ENCODE assay signal across 14 cellular contexts in the genomic region with DNA sequence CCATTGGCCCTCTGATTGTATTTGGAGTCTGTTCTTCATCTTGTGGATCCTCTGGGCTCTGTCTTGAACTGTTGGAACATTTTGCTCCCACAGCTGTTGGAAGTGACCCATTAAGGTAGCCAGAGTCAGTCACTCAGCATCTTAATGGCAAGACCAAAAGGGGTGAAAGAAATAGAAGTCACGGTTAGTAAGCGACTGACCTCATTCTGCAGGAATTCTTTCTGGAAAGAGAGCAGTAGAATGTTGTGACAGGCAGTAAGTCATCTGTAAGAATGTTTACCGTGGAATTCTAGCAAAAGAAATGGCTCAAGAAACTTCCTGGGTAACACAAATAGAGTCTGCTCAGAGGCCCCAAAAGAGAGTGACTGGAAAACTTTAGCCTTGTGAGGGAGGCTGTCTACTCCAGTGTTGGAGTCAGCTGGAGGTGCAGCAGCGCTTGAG. TPM values are rescaled to one million over a fixed set of nuclear protein-coding genes. Genes with fewer than 3 reads are reported as not detected.
DNase-seq lines count a peak whose midpoint lies in the region; ATAC-seq and TF ChIP-seq lines count a peak whose summit lies in the region.
"Had no signal": no experiment of that assay in that cellular context is flagged by ENCODE, and none has a peak within 500 bp of the region (broad histone marks: within the 10 kb centered on the region; RNA-seq: fewer than 3 reads in every experiment).

No MANE protein-coding gene starts in this region.

- DNase-seq in ACHN (peak; percentile 84), LHCN-M2 (ENCODE audit: low read depth) (peak; percentile 88), epithelial cell of esophagus (ENCODE audit: low read depth) (peak; percentile 88)
- DNase-seq in stimulated activated CD4-positive, alpha-beta T cell treated with anti-CD3 and anti-CD28 coated beads, Interleukin-15, amount 100 ng/mL, for 24 hours = no peak
- DNase-seq in T-helper 2 cell treated with Interferon-gamma antibody and Interleukin-4, amounts not matched to agents 5 μg/mL and 100 μg/mL, for 36 hours (ENCODE audit: low spot score) = no peak
- no peak for DNase-seq in activated CD4-positive, CD25-positive, alpha-beta regulatory T cell treated with anti-CD3 and anti-CD28 coated beads, Interleukin-2, amount 50 U/mL, for 72 hours
- DNase-seq: activated T-cell treated with anti-CD3 and anti-CD28 coated beads, Interleukin-2, amount 50 U/mL, for 4 hours; CD4-positive, CD25-positive, alpha-beta regulatory T cell; dorsolateral prefrontal cortex; stimulated activated CD4-positive, alpha-beta T cell treated with anti-CD3 and anti-CD28 coated beads, Interleukin-2, amount 100 ng/mL, for 48 hours; T-helper 2 cell had no signal

- no peak for TF ChIP-seq CTCF in epithelial cell of esophagus (IDR thresholded peaks at IDR 0.05; ENCODE audit: insufficient read depth, low read depth, low read length, missing control alignments)

- H3K36me3 Mint-ChIP-seq in T-helper 2 cell treated with Interferon-gamma antibody and Interleukin-4, amounts not matched to agents 5 μg/mL and 100 μg/mL, for 36 hours (ENCODE audit: low read depth) = peaks cover 2% of the 10 kb centered on the region
- H3K36me3 Mint-ChIP-seq: CD4-positive, CD25-positive, alpha-beta regulatory T cell; memory B cell had no signal

- H3K4me1 Mint-ChIP-seq in T-helper 2 cell treated with Interferon-gamma antibody and Interleukin-4, amounts not matched to agents 5 μg/mL and 100 μg/mL, for 36 hours (ENCODE audit: low read depth) = peaks cover 16% of the 10 kb centered on the region
- H3K4me1 Mint-ChIP-seq: memory B cell had no signal

- H3K9me3 Mint-ChIP-seq in T-helper 2 cell treated with Interferon-gamma antibody and Interleukin-4, amounts not matched to agents 5 μg/mL and 100 μg/mL, for 36 hours = peaks cover under 1% of the 10 kb centered on the region
- H3K9me3 Mint-ChIP-seq: activated T-cell treated with anti-CD3 and anti-CD28 coated beads, Interleukin-2, amount 50 U/mL, for 4 hours had no signal

- no peak for ATAC-seq in GM19023 (IDR thresholded peaks at IDR 0.05; ENCODE audit: unreplicated experiment)
- ATAC-seq: activated T-cell treated with anti-CD3 and anti-CD28 coated beads, Interleukin-2, amount 50 U/mL, for 4 hours had no signal

- in situ Hi-C loops in ACHN (cut with HindIII; ENCODE audit: low pct_ligation_motif_present, low pct_unique_long_range_greater_than_20kb, low sequenced_read_pairs) = no loop called here

- H3K36me3 ChIP-seq in muscle layer of duodenum (ENCODE audit: control insufficient read depth in 1 of 2, insufficient read depth in 2 of 2, low read length in 2 of 2) = no peaks in the 10 kb centered on the region

- peaks cover 16% of the 10 kb centered on the region for H3K27me3 Mint-ChIP-seq in T-helper 2 cell treated with Interferon-gamma antibody and Interleukin-4, amounts not matched to agents 5 μg/mL and 100 μg/mL, for 36 hours (ENCODE audit: low read depth)

- H3K27me3 ChIP-seq in muscle layer of duodenum (ENCODE audit: low read depth, low read length) = no peaks in the 10 kb centered on the region
- H3K27me3 ChIP-seq: dorsolateral prefrontal cortex had no signal

- H3K27ac Mint-ChIP-seq in T-helper 2 cell treated with Interferon-gamma antibody and Interleukin-4, amounts not matched to agents 5 μg/mL and 100 μg/mL, for 36 hours = no peak overlapping the region
- H3K27ac Mint-ChIP-seq: CD4-positive, CD25-positive, alpha-beta regulatory T cell; memory B cell had no signal

- H3K9me3 ChIP-seq in muscle layer of duodenum (ENCODE audit: control insufficient read depth in 1 of 2, low read length in 2 of 2) = no peaks in the 10 kb centered on the region

- no peaks in the 10 kb centered on the region for H3K4me1 ChIP-seq in muscle layer of duodenum (ENCODE audit: control insufficient read depth in 1 of 2, insufficient read depth in 2 of 2, low read length in 2 of 2)

- no peak overlapping the region for H3K4me3 Mint-ChIP-seq in T-helper 2 cell treated with Interferon-gamma antibody and Interleukin-4, amounts not matched to agents 5 μg/mL and 100 μg/mL, for 36 hours
- H3K4me3 Mint-ChIP-seq: activated T-cell treated with anti-CD3 and anti-CD28 coated beads, Interleukin-2, amount 50 U/mL, for 4 hours; CD4-positive, CD25-positive, alpha-beta regulatory T cell; memory B cell had no signal

- H3K4me3 ChIP-seq in epithelial cell of esophagus (ENCODE audit: low read length) (no peak overlapping the region), muscle layer of duodenum (ENCODE audit: low read depth in 1 of 2, low read length in 2 of 2) (no peak overlapping the region)
- H3K4me3 ChIP-seq: dorsolateral prefrontal cortex had no signal

- H3K27ac ChIP-seq in muscle layer of duodenum (ENCODE audit: low read length) = peak overlapping the region; percentile 91
- H3K27ac ChIP-seq: dorsolateral prefrontal cortex had no signal

RNA-seq across cellular contexts. Expression of a gene that starts 28.6 kb away (rescaled TPM):
- total RNA-seq in LHCN-M2 (2014; rRNA removed) = 29.6 and 39.9 TPM in 2 replicates
- polyA plus RNA-seq in LHCN-M2 (2012) = 2.1 TPM
- total RNA-seq: CD4-positive, CD25-positive, alpha-beta regulatory T cell had no signal
- polyA plus RNA-seq: CD4-positive, CD25-positive, alpha-beta regulatory T cell had no signal

Comparison
In these comparisons a context has a peak if more than half of its experiments do, and no peak if none do; other contexts are left out.
1. DNase-seq: peak in ACHN (single experiment), LHCN-M2 (single experiment) and epithelial cell of esophagus (single experiment); none in stimulated activated CD4-positive, alpha-beta T cell treated with anti-CD3 and anti-CD28 coated beads, Interleukin-15, amount 100 ng/mL, for 24 hours (single experiment), T-helper 2 cell treated with Interferon-gamma antibody and Interleukin-4, amounts not matched to agents 5 μg/mL and 100 μg/mL, for 36 hours (single experiment) and activated CD4-positive, CD25-positive, alpha-beta regulatory T cell treated with anti-CD3 and anti-CD28 coated beads, Interleukin-2, amount 50 U/mL, for 72 hours (single experiment).